Comparison of ENCODE assay signal across 12 cellular contexts in the genomic region with DNA sequence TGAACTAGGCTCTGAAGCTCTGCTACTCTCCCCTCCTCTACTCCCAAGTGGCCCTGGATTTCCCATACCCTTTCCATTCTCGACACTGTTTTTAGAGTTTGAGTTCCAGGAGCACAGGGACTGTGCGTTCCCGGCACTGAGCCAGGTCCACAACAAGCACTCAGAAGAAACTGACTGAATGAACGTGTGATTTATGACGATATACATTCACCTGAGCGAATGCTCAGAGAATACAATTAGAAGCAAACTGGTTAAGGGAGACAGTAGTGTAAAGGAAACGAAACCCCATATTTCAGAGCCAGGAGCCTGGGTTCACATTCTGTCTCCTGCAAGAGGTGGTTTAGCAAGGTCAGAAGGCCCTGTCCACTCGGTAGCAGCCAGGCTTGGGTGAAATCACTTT. TPM values are rescaled to one million over a fixed set of nuclear protein-coding genes. Genes with fewer than 3 reads are reported as not detected.
DNase-seq lines count a peak whose midpoint lies in the region.
"Had no signal": no experiment of that assay in that cellular context is flagged by ENCODE, and none has a peak within 500 bp of the region (broad histone marks: within the 10 kb centered on the region; RNA-seq: fewer than 3 reads in every experiment).

No MANE protein-coding gene starts in this region.

- H3K4me3 Mint-ChIP-seq in activated CD4-positive, alpha-beta memory T cell treated with anti-CD3 and anti-CD28 coated beads, Interleukin-2, amount 10 ng/mL, durations not matched to agents 7 days and 5 days: peak overlapping the region; percentile 67

- peaks cover 64% of the 10 kb centered on the region for H3K4me1 Mint-ChIP-seq in activated CD4-positive, alpha-beta memory T cell treated with anti-CD3 and anti-CD28 coated beads, Interleukin-2, amount 10 ng/mL, durations not matched to agents 7 days and 5 days

- H3K9me3 Mint-ChIP-seq in activated CD4-positive, alpha-beta memory T cell treated with anti-CD3 and anti-CD28 coated beads, Interleukin-2, amount 10 ng/mL, durations not matched to agents 7 days and 5 days: no peaks in the 10 kb centered on the region

- H3K27ac ChIP-seq in layer of hippocampus (ENCODE audit: low read depth, low read length) (peak overlapping the region; percentile 99), temporal lobe (ENCODE audit: low read depth, low read length) (peak overlapping the region; percentile 98)

- POLR2A ChIA-PET in activated CD4-positive, alpha-beta memory T cell treated with anti-CD3 and anti-CD28 coated beads, Interleukin-2, amount 10 ng/mL, durations not matched to agents 7 days and 5 days (lab: Charles Lee): interaction anchor here (1.5 to 3.8 kb wide), 3 partner anchors 13 to 107 kb away, joined by 7 to 16 read pairs (median 14); a partner anchor contains a TSS

- H3K27me3 Mint-ChIP-seq in activated CD4-positive, alpha-beta memory T cell treated with anti-CD3 and anti-CD28 coated beads, Interleukin-2, amount 10 ng/mL, durations not matched to agents 7 days and 5 days: peaks cover 3% of the 10 kb centered on the region

- H3K36me3 Mint-ChIP-seq in activated CD4-positive, alpha-beta memory T cell treated with anti-CD3 and anti-CD28 coated beads, Interleukin-2, amount 10 ng/mL, durations not matched to agents 7 days and 5 days (ENCODE audit: low read depth): peaks cover 10% of the 10 kb centered on the region

- DNase-seq in activated effector memory CD4-positive, alpha-beta T cell treated with anti-CD3 and anti-CD28 coated beads, Interleukin-2, amount 50 U/mL, for 16 hours: peak; percentile 49
- DNase-seq in activated effector memory CD4-positive, alpha-beta T cell treated with Interleukin-2 at 50 U/mL for 16 hours: no peak
- DNase-seq in activated CD4-positive, alpha-beta memory T cell treated with anti-CD3 and anti-CD28 coated beads, Interleukin-2, amount 10 ng/mL, durations not matched to agents 7 days and 5 days: no peak
- DNase-seq in retina (no peak), DMS79 treated with DMSO at 0.1 percent for 48 hours (lab: John Stamatoyannopoulos, UW) (no peak), Kasumi-1 (lab: John Stamatoyannopoulos, UW) (no peak)
- DNase-seq: dermis blood vessel endothelial cell; midbrain; NCI-H446; stimulated activated naive CD4-positive, alpha-beta T cell treated with Interleukin-2 at 50 U/mL for 16 hours had no signal

- peak overlapping the region; percentile 21 for H3K27ac Mint-ChIP-seq in activated CD4-positive, alpha-beta memory T cell treated with anti-CD3 and anti-CD28 coated beads, Interleukin-2, amount 10 ng/mL, durations not matched to agents 7 days and 5 days

- no peaks in the 10 kb centered on the region for H3K27me3 ChIP-seq in layer of hippocampus (ENCODE audit: control insufficient read depth, insufficient read depth, low read length)

- CTCF ChIA-PET in activated CD4-positive, alpha-beta memory T cell treated with anti-CD3 and anti-CD28 coated beads, Interleukin-2, amount 10 ng/mL, durations not matched to agents 7 days and 5 days (lab: Charles Lee): interaction anchor here (0.7 to 3.0 kb wide), 5 partner anchors 61 to 262 kb away, joined by 3 to 9 read pairs (median 3); a partner anchor contains a TSS

RNA-seq across cellular contexts. Expression of a gene that starts 1.4 kb away (rescaled TPM):
- total RNA-seq in activated CD4-positive, alpha-beta memory T cell treated with anti-CD3 and anti-CD28 coated beads, Interleukin-2, amount 10 ng/mL, durations not matched to agents 7 days and 5 days: 10 to 100 TPM; 23.2 to 24.1 TPM
- total RNA-seq in temporal lobe: 51.9 TPM
